Comparison of ENCODE assay signal across 25 cellular contexts in the genomic region with DNA sequence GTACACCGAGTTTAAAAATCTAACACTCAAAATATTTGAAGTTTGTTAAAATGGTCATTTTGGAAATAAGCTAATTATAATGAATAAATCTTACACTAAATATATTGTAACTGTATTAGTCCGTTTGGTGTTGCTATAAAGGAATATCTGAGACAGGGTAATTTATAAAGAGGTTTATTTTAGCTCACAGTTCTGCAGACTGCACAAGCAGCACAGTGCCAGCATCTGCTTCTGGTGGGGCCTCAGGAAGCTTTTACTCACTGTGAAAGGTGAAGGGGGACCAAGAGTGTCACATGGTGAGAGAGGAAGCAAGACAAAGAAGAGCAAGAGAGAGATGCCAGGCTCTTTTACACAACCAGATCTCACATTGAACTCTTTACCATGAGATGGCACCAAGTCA. TPM values are rescaled to one million over a fixed set of nuclear protein-coding genes. Genes with fewer than 3 reads are reported as not detected.
DNase-seq lines count a peak whose midpoint lies in the region; ATAC-seq, FAIRE-seq and TF ChIP-seq lines count a peak whose summit lies in the region.
"Had no signal": no experiment of that assay in that cellular context is flagged by ENCODE, and none has a peak within 500 bp of the region (broad histone marks: within the 10 kb centered on the region; RNA-seq: fewer than 3 reads in every experiment).

No MANE protein-coding gene starts in this region.

- no peaks in the 10 kb centered on the region for H3K9me2 ChIP-seq in SK-N-SH

- H4K8ac ChIP-seq in H9 (replicated peaks; ENCODE audit: insufficient read length, low read depth, low read length) (no peak overlapping the region), trophoblast cell (ENCODE audit: low read depth, low read length) (no peak overlapping the region)

- no peak overlapping the region for H4K5ac ChIP-seq in H9 (ENCODE audit: insufficient read length, low read depth, low read length)

- no peak for ATAC-seq in K562
- ATAC-seq in GM19452 (IDR thresholded peaks at IDR 0.05; ENCODE audit: unreplicated experiment) = no peak
- no peak for ATAC-seq in left colon
- ATAC-seq: A549, heart left ventricle had no signal

- DNase-seq in activated T-cell treated with anti-CD3 and anti-CD28 coated beads, Interleukin-2, amount 50 U/mL, for 24 hours = no peak
- DNase-seq in activated T-cell treated with anti-CD3 and anti-CD28 coated beads, Interleukin-2, amount 50 U/mL, for 1 hour = no peak
- DNase-seq in H9 = no peak
- DNase-seq in K562 (ENCODE audit: extremely low read depth in 1 of 4, low spot score in 3 of 4) = no peak
- no peak for DNase-seq in trophoblast cell
- no peak for DNase-seq in SK-N-SH
- DNase-seq in left colon = no peak
- DNase-seq: DMS153; dorsolateral prefrontal cortex; foreskin melanocyte; GOT3; heart left ventricle; kidney; NCI-H146; NCI-H345; NCI-H69; Peyer's patch; SHP77; stimulated activated CD4-positive, alpha-beta T cell treated with anti-CD3 and anti-CD28 coated beads, Interleukin-4, amount 100 ng/mL, for 24 hours; upper lobe of left lung had no signal

- no TSS peak for BruUV-seq in K562 (replicated peaks; lab: Mats Ljungman, UMichigan)

- H2BK12ac ChIP-seq in H9 (ENCODE audit: insufficient read length, low read depth, low read length) (no peak overlapping the region), trophoblast cell (ENCODE audit: low read length) (no peak overlapping the region)

- H3K9me3 Mint-ChIP-seq in activated T-cell treated with anti-CD3 and anti-CD28 coated beads, Interleukin-2, amount 50 U/mL, for 24 hours = peaks cover 3% of the 10 kb centered on the region
- no peaks in the 10 kb centered on the region for H3K9me3 Mint-ChIP-seq in H9
- H3K9me3 Mint-ChIP-seq: mesothelial cell of epicardium had no signal

- no peaks in the 10 kb centered on the region for H3K27me3 ChIP-seq in H9 (ENCODE audit: insufficient read depth, low read length)
- H3K27me3 ChIP-seq in K562 (ENCODE audit: control insufficient read depth in 2 of 2, insufficient read depth in 2 of 2, low read length in 2 of 2) = no peaks in the 10 kb centered on the region; a peak in 1 of 5 replicates
- H3K27me3 ChIP-seq in trophoblast cell (ENCODE audit: insufficient read depth, low read length) = no peaks in the 10 kb centered on the region
- no peaks in the 10 kb centered on the region for H3K27me3 ChIP-seq in SK-N-SH (ENCODE audit: insufficient read depth)
- H3K27me3 ChIP-seq: dorsolateral prefrontal cortex, heart left ventricle, Peyer's patch, upper lobe of left lung had no signal

- H3K27me3 Mint-ChIP-seq in activated T-cell treated with anti-CD3 and anti-CD28 coated beads, Interleukin-2, amount 50 U/mL, for 24 hours = no peaks in the 10 kb centered on the region
- H3K27me3 Mint-ChIP-seq in H9 (ENCODE audit: low read depth) = no peaks in the 10 kb centered on the region

- H4K91ac ChIP-seq in H9 (ENCODE audit: insufficient read length, low read depth, low read length) (no peak overlapping the region), trophoblast cell (ENCODE audit: low read depth, low read length) (no peak overlapping the region)

- H2AFZ ChIP-seq in H9 (ENCODE audit: low read length) (no peak overlapping the region), K562 (ENCODE audit: low read depth, low read length) (no peak overlapping the region), trophoblast cell (ENCODE audit: insufficient read depth, low read length, poor library complexity) (no peak overlapping the region), SK-N-SH (ENCODE audit: low read depth) (no peak overlapping the region)

- no peak overlapping the region for H3K56ac ChIP-seq in H9 (ENCODE audit: insufficient read length, low read depth, low read length)

- TF ChIP-seq CTCF in H9 (conservative IDR thresholded peaks at IDR 0.05) = no peak
- TF ChIP-seq CTCF in K562 (IDR thresholded peaks at IDR 0.05 in 2 of 3, conservative IDR thresholded peaks at IDR 0.05 in 1 of 3; ENCODE audit: insufficient read depth in 2 of 3, low read depth in 1 of 3, low read length in 3 of 3) = no peak
- no peak for TF ChIP-seq CTCF in SK-N-SH (IDR thresholded peaks at IDR 0.05)

- H3K18ac ChIP-seq in H9 (ENCODE audit: insufficient read length, low read depth, low read length) (no peak overlapping the region), trophoblast cell (ENCODE audit: low read length) (no peak overlapping the region)

- H3K79me1 ChIP-seq in H9 (ENCODE audit: insufficient read depth, low read depth, low read length, poor library complexity, severe bottlenecking) (peaks cover 27% of the 10 kb centered on the region), trophoblast cell (ENCODE audit: low read length) (peaks cover 3% of the 10 kb centered on the region)

- H3K4me3 ChIP-seq in K562 (no peak overlapping the region), trophoblast cell (ENCODE audit: low read depth, low read length) (no peak overlapping the region), SK-N-SH (ENCODE audit: low read depth in 2 of 2, low read length in 1 of 2) (no peak overlapping the region)
- H3K4me3 ChIP-seq: A549, dorsolateral prefrontal cortex, heart left ventricle, Peyer's patch, upper lobe of left lung had no signal

- no peak overlapping the region for H2BK120ac ChIP-seq in H9 (ENCODE audit: low read depth, low read length, poor library complexity, severe bottlenecking)
- no peak overlapping the region for H2BK120ac ChIP-seq in trophoblast cell (ENCODE audit: insufficient read depth, low read length, poor library complexity)

- H3K23me2 ChIP-seq in H9 (ENCODE audit: insufficient read length, low read depth, low read length, poor library complexity, severe bottlenecking) = no peaks in the 10 kb centered on the region

- no peak for TF ChIP-seq RAD21 in K562 (CRISPR knock-in tag; conservative IDR thresholded peaks at IDR 0.05 in 1 of 2, IDR thresholded peaks at IDR 0.05 in 1 of 2)
- no peak for TF ChIP-seq RAD21 in SK-N-SH (IDR thresholded peaks at IDR 0.05; ENCODE audit: low read length)

- no peak overlapping the region for H3K4me2 ChIP-seq in H9 (ENCODE audit: insufficient read depth, insufficient read length, low read length)
- no peak overlapping the region for H3K4me2 ChIP-seq in K562 (ENCODE audit: insufficient read depth, low read length)
- H3K4me2 ChIP-seq in trophoblast cell (ENCODE audit: low read length) = no peak overlapping the region
- no peak overlapping the region for H3K4me2 ChIP-seq in SK-N-SH
- H3K4me2 ChIP-seq: A549 had no signal

- H3K36me3 ChIP-seq in K562 (ENCODE audit: control insufficient read depth, insufficient read depth, low read length) (peaks cover 53% of the 10 kb centered on the region), trophoblast cell (ENCODE audit: control insufficient read depth in 1 of 2, insufficient read depth in 2 of 2, low read length in 2 of 2) (no peaks in the 10 kb centered on the region), SK-N-SH (replicated peaks in 1 of 2; ENCODE audit: control insufficient read depth in 1 of 2, insufficient read depth in 2 of 2, low read length in 1 of 2) (no peaks in the 10 kb centered on the region)
- H3K36me3 ChIP-seq: Peyer's patch, upper lobe of left lung had no signal

- CTCF ChIA-PET in K562 (lab: Yijun Ruan, JAX; ENCODE audit: low intra/inter-chr PET ratio) (no interaction called here), SK-N-SH (lab: Yijun Ruan, JAX) (interaction anchor here (0.8 kb wide), 1 partner anchor 9 kb away, joined by 3 read pairs; no protein-coding TSS in a partner anchor)

- H3K27ac Mint-ChIP-seq in activated T-cell treated with anti-CD3 and anti-CD28 coated beads, Interleukin-2, amount 50 U/mL, for 24 hours = peak overlapping the region; percentile 93
- H3K27ac Mint-ChIP-seq in H9 = peak overlapping the region in 2 of 3 experiments; percentile 69 to 83; a peak in 3 of 7 replicates
- H3K27ac Mint-ChIP-seq: mesothelial cell of epicardium had no signal

- in situ Hi-C loops in K562 (cut with MboI) = no loop called here

- no peak overlapping the region for H2BK20ac ChIP-seq in H9 (ENCODE audit: low read depth, low read length, poor library complexity, severe bottlenecking)

- peaks cover 16% of the 10 kb centered on the region for H3F3A ChIP-seq in SK-N-SH (replicated peaks; ENCODE audit: insufficient read depth)

- H3K23ac ChIP-seq in H9 (ENCODE audit: insufficient read length, low read depth, low read length) (no peak overlapping the region), trophoblast cell (ENCODE audit: low read length) (no peak overlapping the region)

- no peak overlapping the region for H2BK15ac ChIP-seq in H9 (ENCODE audit: low read depth, low read length)

- FAIRE-seq in K562 (lab: Jason Lieb, UNC) = no peak
- FAIRE-seq: A549, GM18507, kidney had no signal

- no peak overlapping the region for H3K9ac ChIP-seq in H9 (ENCODE audit: extremely low read depth, insufficient read length, low read length)
- H3K9ac ChIP-seq in K562 (ENCODE audit: insufficient read depth in 1 of 2, low read depth in 2 of 2, low read length in 2 of 2) = no peak overlapping the region
- no peak overlapping the region for H3K9ac ChIP-seq in trophoblast cell (ENCODE audit: low read length)
- H3K9ac ChIP-seq in SK-N-SH = no peak overlapping the region

- H2AK5ac ChIP-seq in H9 (ENCODE audit: insufficient read length, low read length) = no peak overlapping the region
- no peak overlapping the region for H2AK5ac ChIP-seq in trophoblast cell (ENCODE audit: low read length)

- peaks cover 81% of the 10 kb centered on the region for H3K4me1 Mint-ChIP-seq in activated T-cell treated with anti-CD3 and anti-CD28 coated beads, Interleukin-2, amount 50 U/mL, for 24 hours (ENCODE audit: low read depth)
- peaks cover 46 to 47% of the 10 kb centered on the region in 2 experiments for H3K4me1 Mint-ChIP-seq in H9

- H3K79me2 ChIP-seq in H9 (ENCODE audit: insufficient read depth, low read length) = peaks cover 65% of the 10 kb centered on the region
- H3K79me2 ChIP-seq in K562 (ENCODE audit: control insufficient read depth, insufficient read depth, low read length) = peaks cover 100% of the 10 kb centered on the region
- H3K79me2 ChIP-seq in trophoblast cell (ENCODE audit: control insufficient read depth, insufficient read depth, low read length, poor library complexity) = peaks cover 2% of the 10 kb centered on the region
- H3K79me2 ChIP-seq in SK-N-SH (ENCODE audit: insufficient read depth) = peaks cover 88% of the 10 kb centered on the region

- intact Hi-C loops in K562 (cut with micrococcal nuclease) (no loop called here), left colon (cut with DNase I, micrococcal nuclease) (no loop called here)

- peaks cover 47% of the 10 kb centered on the region for H3K36me3 Mint-ChIP-seq in activated T-cell treated with anti-CD3 and anti-CD28 coated beads, Interleukin-2, amount 50 U/mL, for 24 hours (ENCODE audit: low read depth)
- peaks cover 0 to 9% (median 5%) of the 10 kb centered on the region in 3 experiments; a peak in 4 of 7 replicates for H3K36me3 Mint-ChIP-seq in H9 (ENCODE audit: insufficient read depth in 1 of 3, low read depth in 3 of 3)

- H3K14ac ChIP-seq in H9 (ENCODE audit: insufficient read depth, low read length) (no peak overlapping the region), trophoblast cell (ENCODE audit: low read length) (no peak overlapping the region)

- H4K20me1 ChIP-seq in H9 (ENCODE audit: control insufficient read depth, insufficient read depth, insufficient read length) = no peaks in the 10 kb centered on the region
- peaks cover 30% of the 10 kb centered on the region for H4K20me1 ChIP-seq in K562 (replicated peaks; ENCODE audit: control insufficient read depth, insufficient read depth, low read length)
- H4K20me1 ChIP-seq in SK-N-SH (ENCODE audit: insufficient read depth) = peaks cover 23% of the 10 kb centered on the region

- H2BK5ac ChIP-seq in H9 (ENCODE audit: insufficient read length, low read length) (no peak overlapping the region), trophoblast cell (ENCODE audit: low read depth, low read length, poor library complexity) (no peak overlapping the region)

- WGBS in H9 (ENCODE audit: extremely low coverage, insufficient read length, low lambda C conversion rate) = no CpG with 5 or more reads among the region's 2 CpGs
- WGBS in K562 (ENCODE audit: insufficient coverage, low coverage, missing lambda C conversion rate) = 78% methylated on average over 2 of the region's 2 CpGs
- WGBS in trophoblast cell (ENCODE audit: extremely low coverage, insufficient coverage, insufficient read length) = no CpG with 5 or more reads among the region's 2 CpGs
- WGBS in SK-N-SH (ENCODE audit: low lambda C conversion rate) = 90% methylated on average over 2 of the region's 2 CpGs

- H3K9me3 ChIP-seq in H9 (ENCODE audit: control insufficient read depth, low read depth, low read length) (no peaks in the 10 kb centered on the region), K562 (replicated peaks; ENCODE audit: control insufficient read depth, insufficient read depth, low read depth, low read length) (no peaks in the 10 kb centered on the region), trophoblast cell (ENCODE audit: insufficient read depth, low read depth, low read length) (no peaks in the 10 kb centered on the region), SK-N-SH (no peaks in the 10 kb centered on the region)
- H3K9me3 ChIP-seq: A549, heart left ventricle, Peyer's patch, upper lobe of left lung had no signal

- H3K27ac ChIP-seq in H9 (ENCODE audit: insufficient read length, low read depth, low read length) = no peak overlapping the region
- no peak overlapping the region for H3K27ac ChIP-seq in K562 (ENCODE audit: extremely low read depth, low read depth, low read length)
- no peak overlapping the region for H3K27ac ChIP-seq in trophoblast cell (ENCODE audit: low read depth, low read length)
- H3K27ac ChIP-seq in SK-N-SH (ENCODE audit: low read depth in 2 of 2, low read length in 1 of 2) = no peak overlapping the region
- H3K27ac ChIP-seq: A549, Peyer's patch, upper lobe of left lung had no signal

- H3K4me1 ChIP-seq in H9 (ENCODE audit: insufficient read depth, low read length) (peaks cover 24% of the 10 kb centered on the region), K562 (replicated peaks in 1 of 2; ENCODE audit: control insufficient read depth in 2 of 2, insufficient read depth in 2 of 2, low read length in 2 of 2) (peaks cover 5 to 43% of the 10 kb centered on the region in 2 experiments), trophoblast cell (ENCODE audit: control insufficient read depth in 1 of 2, insufficient read depth in 2 of 2, low read length in 2 of 2) (peaks cover 14 to 16% of the 10 kb centered on the region in 2 experiments), SK-N-SH (ENCODE audit: control insufficient read depth in 1 of 2, insufficient read depth in 2 of 2, low read depth in 1 of 2, low read length in 1 of 2) (peaks cover 11 to 15% of the 10 kb centered on the region in 2 experiments; a peak in 3 of 4 replicates)

- H3K4ac ChIP-seq in H9 (ENCODE audit: low read depth, low read length) (no peak overlapping the region), trophoblast cell (ENCODE audit: low read depth, low read length) (peak overlapping the region; percentile 80)

- H4K12ac ChIP-seq in trophoblast cell (ENCODE audit: low read depth, low read length) = no peak overlapping the region

- peaks cover 12% of the 10 kb centered on the region for H3K9me1 ChIP-seq in K562 (ENCODE audit: control insufficient read depth, insufficient read depth, low read length)

- no peak for TF ChIP-seq EP300 in K562 (IDR thresholded peaks at IDR 0.05; ENCODE audit: low read length)
- TF ChIP-seq EP300 in SK-N-SH (IDR thresholded peaks at IDR 0.05; ENCODE audit: borderline replicate concordance in 1 of 2, low read depth in 1 of 2, low read length in 1 of 2) = no peak

- POLR2A ChIA-PET in K562 (lab: Yijun Ruan, JAX) = interaction anchor here (0.6 to 2.0 kb wide), 2 partner anchors 13 to 16 kb away, joined by 3 to 9 read pairs; no protein-coding TSS in a partner anchor
- POLR2A ChIA-PET in SK-N-SH (lab: Yijun Ruan, JAX) = no interaction called here

- no peak overlapping the region for H3K4me3 Mint-ChIP-seq in activated T-cell treated with anti-CD3 and anti-CD28 coated beads, Interleukin-2, amount 50 U/mL, for 24 hours
- no peak overlapping the region for H3K4me3 Mint-ChIP-seq in H9
- H3K4me3 Mint-ChIP-seq: mesothelial cell of epicardium had no signal

- no peak for TF ChIP-seq POLR2A in K562 (conservative IDR thresholded peaks at IDR 0.05)

- no peak overlapping the region for H3T11ph ChIP-seq in H9 (ENCODE audit: low read length)

RNA-seq across cellular contexts. Expression of a gene that starts 17.1 kb away (rescaled TPM):
- total RNA-seq in H9 (2021) (120 and 121 TPM in 2 replicates), K562 (2014; rRNA removed) (70.6 and 80.6 TPM in 2 replicates), K562 (2014; rRNA removed; fragmentation: Illumina TruSeq; extraction: Trizol) (131 and 151 TPM in 2 replicates), K562 (2015; rRNA removed; fragmentation: Illumina TruSeq; extraction: Trizol) (122 and 132 TPM in 2 replicates), K562 (2021) (134 and 151 TPM in 2 replicates), left colon (10 to 100 TPM; 21.8 to 26.7 TPM)
- 254 and 349 TPM in 2 replicates for total RNA-seq in K562 (2011; cell fraction: chromatin; rRNA removed; ENCODE audit: low replicate concordance)
- total RNA-seq in K562 (2011; cell fraction: nucleolus; rRNA removed) = 242 and 277 TPM in 2 replicates
- total RNA-seq in K562 (2011; cell fraction: nucleoplasm; rRNA removed) = 310 and 344 TPM in 2 replicates
- polyA plus RNA-seq in K562 (2011; rRNA removed) (245 TPM in 2 replicates), K562 (2014; fragmentation: Illumina TruSeq; extraction: Trizol) (150 and 172 TPM in 2 replicates), K562 (2014; fragmentation: Nextera tagmentation; extraction: Ambion mirVana) (100 to 1,000 TPM; 124 to 148 TPM), K562 (2014; rRNA removed) (107 and 109 TPM in 2 replicates), SK-N-SH (2012; rRNA removed) (31.9 and 46.4 TPM in 2 replicates)
- polyA plus RNA-seq in K562 (2011; cell fraction: cytosol; rRNA removed) = 106 and 186 TPM in 2 replicates
- polyA plus RNA-seq in K562 (2011; cell fraction: nucleus; rRNA removed) = 434 and 508 TPM in 2 replicates
- polyA plus RNA-seq in K562 (2012) = 143 and 177 TPM in 2 replicates
- 294 and 362 TPM in 2 replicates for polyA minus RNA-seq in K562 (2011; rRNA and poly(A)+ RNA removed)
- 132 and 149 TPM in 2 replicates for polyA minus RNA-seq in K562 (2011; cell fraction: cytosol; rRNA and poly(A)+ RNA removed)
- 163 and 262 TPM in 2 replicates for polyA minus RNA-seq in K562 (2011; cell fraction: nucleus; rRNA and poly(A)+ RNA removed)
- polyA plus RNA-seq in trophoblast cell (2013) = 73.6 and 77.0 TPM in 2 replicates
- 35.2 and 38.0 TPM in 2 replicates for polyA plus RNA-seq in SK-N-SH (2012; cell fraction: cytosol; rRNA removed)
- 21.5 and 37.4 TPM in 2 replicates for polyA plus RNA-seq in SK-N-SH (2012; cell fraction: nucleus; rRNA removed)
- total RNA-seq: HT-29 had no signal
